17 cellular contexts compared by ENCODE assay signal in genomic region chr6:5093231-5094015, GRCh38. TPM values are rescaled to one million over a fixed set of nuclear protein-coding genes. Genes with fewer than 3 reads are reported as not detected.
A peak's percentile ranks its signal among the peaks of the same experiment; 100 is the strongest.
DNase-seq lines count a peak whose midpoint lies in the region; ATAC-seq and TF ChIP-seq lines count a peak whose summit lies in the region.
"Had no signal": no experiment of that assay in that cellular context is flagged by ENCODE, and none has a peak within 500 bp of the region (broad histone marks: within the 10 kb centered on the region; RNA-seq: fewer than 3 reads in every experiment).

No MANE protein-coding gene starts in this region.

- POLR2A ChIA-PET in IMR-90 (lab: Charles Lee; ENCODE audit: unreplicated experiment) = no interaction called here

- H2BK5ac ChIP-seq in IMR-90 (ENCODE audit: low read depth, low read length, poor library complexity, severe bottlenecking) = no peak overlapping the region

- H3K18ac ChIP-seq in IMR-90 (ENCODE audit: low read depth, low read length) = no peak overlapping the region

- no peak overlapping the region for H2BK20ac ChIP-seq in IMR-90 (ENCODE audit: low read depth, low read length)

- TF ChIP-seq CTCF in IMR-90 (conservative IDR thresholded peaks at IDR 0.05; ENCODE audit: low read depth, low read length) = no peak

- BruUV-seq in IMR-90 (replicated peaks; lab: Mats Ljungman, UMichigan) = no TSS peak

- no peak overlapping the region for H3K56ac ChIP-seq in IMR-90 (ENCODE audit: extremely low read depth, insufficient read depth, low read length)

- peaks cover 8 to 13% of the 10 kb centered on the region in 2 donors for H3K4me1 Mint-ChIP-seq in stimulated activated naive B cell treated with anti-CD40 and anti-IgM and Interleukin-4, amounts not matched to agents 10 μg/mL and 1 μg/mL and 100 μg/mL, for 72 hours
- H3K4me1 Mint-ChIP-seq in activated T-cell treated with anti-CD3 and anti-CD28 coated beads, Interleukin-2, amount 50 U/mL, for 4 hours (ENCODE audit: low read depth) = peaks cover 6% of the 10 kb centered on the region
- H3K4me1 Mint-ChIP-seq: CD8-positive, alpha-beta memory T cell had no signal

- H3K27ac ChIP-seq in IMR-90 (ENCODE audit: insufficient read depth, low read length) = no peak overlapping the region
- H3K27ac ChIP-seq: BLaER1, Peyer's patch had no signal

- H4K5ac ChIP-seq in IMR-90 (ENCODE audit: low read depth, low read length) = no peak overlapping the region

- no peak overlapping the region for H3K4me2 ChIP-seq in IMR-90 (ENCODE audit: low read depth, low read length)
- H3K4me2 ChIP-seq: BLaER1 had no signal

- no peaks in the 10 kb centered on the region for H3K9me1 ChIP-seq in IMR-90 (ENCODE audit: insufficient read depth, low read length)

- no peak overlapping the region for H4K91ac ChIP-seq in IMR-90 (ENCODE audit: insufficient read depth, low read depth, low read length)

- CTCF ChIA-PET in IMR-90 (lab: Yijun Ruan, JAX) = no interaction called here

- 93% methylated on average over 2 of the region's 7 CpGs; no CpG with 5 or more reads in 1 of the 2 experiments for WGBS in IMR-90 (ENCODE audit: extremely low coverage in 2 of 2, insufficient read length in 1 of 2), 2 experiments

- H3K4me1 ChIP-seq in IMR-90 (ENCODE audit: control insufficient read depth, insufficient read depth, low read length) = peaks cover 5% of the 10 kb centered on the region; the same call in 1 of the 2 replicates
- H3K4me1 ChIP-seq: Peyer's patch had no signal

- H3K27ac Mint-ChIP-seq in stimulated activated naive B cell treated with anti-CD40 and anti-IgM and Interleukin-4, amounts not matched to agents 10 μg/mL and 1 μg/mL and 100 μg/mL, for 72 hours = peak overlapping the region; percentile 31

- peaks cover 54% of the 10 kb centered on the region for H3K27me3 ChIP-seq in IMR-90 (ENCODE audit: control insufficient read depth, insufficient read depth, low read length)
- H3K27me3 ChIP-seq: BLaER1, Peyer's patch had no signal

- H4K20me1 ChIP-seq in IMR-90 (ENCODE audit: insufficient read depth, low read length) = peaks cover 15% of the 10 kb centered on the region; the same call in 1 of the 2 replicates
- H4K20me1 ChIP-seq: BLaER1 had no signal

- no peak for ATAC-seq in IMR-90 (ENCODE audit: low read depth)
- ATAC-seq in stimulated activated naive B cell treated with anti-CD40 and anti-IgM and Interleukin-4, amounts not matched to agents 10 μg/mL and 1 μg/mL and 100 μg/mL, for 72 hours (replicated peaks) = no peak
- no peak for ATAC-seq in activated T-cell treated with anti-CD3 and anti-CD28 coated beads, Interleukin-2, amount 50 U/mL, for 4 hours

- H3K4ac ChIP-seq in IMR-90 (ENCODE audit: low read depth, low read length) = no peak overlapping the region; the same call in 1 of the 2 replicates

- no peak overlapping the region for H3K23ac ChIP-seq in IMR-90 (ENCODE audit: low read depth, low read length)

- H2BK15ac ChIP-seq in IMR-90 (ENCODE audit: low read depth, low read length) = no peak overlapping the region

- dilution Hi-C loops in IMR-90 (cut with HindIII; ENCODE audit: low sequenced_read_pairs, unreplicated experiment) = no loop called here

- H2AFZ ChIP-seq in IMR-90 (replicated peaks; ENCODE audit: low read length, poor library complexity) = no peak overlapping the region

- no peak overlapping the region for H2BK120ac ChIP-seq in IMR-90 (ENCODE audit: low read depth, low read length)

- no peak overlapping the region for H3K4me3 Mint-ChIP-seq in stimulated activated naive B cell treated with anti-CD40 and anti-IgM and Interleukin-4, amounts not matched to agents 10 μg/mL and 1 μg/mL and 100 μg/mL, for 72 hours
- no peak overlapping the region for H3K4me3 Mint-ChIP-seq in activated T-cell treated with anti-CD3 and anti-CD28 coated beads, Interleukin-2, amount 50 U/mL, for 4 hours
- H3K4me3 Mint-ChIP-seq: CD8-positive, alpha-beta memory T cell; HFFc6 had no signal

- intact Hi-C loops in IMR-90 (cut with micrococcal nuclease) = no loop called here

- no peak for TF ChIP-seq RAD21 in IMR-90 (IDR thresholded peaks at IDR 0.05; ENCODE audit: low read length)

- DNase-seq in IMR-90 (no peak), fibroblast of peridontal ligament (ENCODE audit: extremely low read depth) (peak; percentile 53), islet precursor cell (peak; percentile 24), cortex of kidney (lab: John Stamatoyannopoulos, UW) (no peak), UCSD-AML1 (lab: John Stamatoyannopoulos, UW; ENCODE audit: unreplicated experiment) (no peak)
- DNase-seq in stimulated activated naive B cell treated with anti-CD40 and anti-IgM and Interleukin-4, amounts not matched to agents 10 μg/mL and 1 μg/mL and 100 μg/mL, for 72 hours = no peak
- DNase-seq in activated T-cell treated with anti-CD3 and anti-CD28 coated beads, Interleukin-2, amount 50 U/mL, for 4 hours = no peak
- DNase-seq: CD8-positive, alpha-beta memory T cell; KBM-7; NCI-H1048; NCI-H1694; NCI-H2107; NCI-H774; Peyer's patch; SIG-M5 had no signal

- H3K4me3 ChIP-seq in IMR-90 (ENCODE audit: insufficient read depth, low read depth, low read length) = no peak overlapping the region
- H3K4me3 ChIP-seq: BLaER1, Peyer's patch had no signal

- peak overlapping the region; percentile 76; the same call in 1 of the 2 replicates for H2AK5ac ChIP-seq in IMR-90 (ENCODE audit: low read depth, low read length)

- H3K36me3 Mint-ChIP-seq in stimulated activated naive B cell treated with anti-CD40 and anti-IgM and Interleukin-4, amounts not matched to agents 10 μg/mL and 1 μg/mL and 100 μg/mL, for 72 hours = no peaks in the 10 kb centered on the region
- H3K36me3 Mint-ChIP-seq in activated T-cell treated with anti-CD3 and anti-CD28 coated beads, Interleukin-2, amount 50 U/mL, for 4 hours (ENCODE audit: insufficient read depth) = no peaks in the 10 kb centered on the region
- H3K36me3 Mint-ChIP-seq: CD8-positive, alpha-beta memory T cell had no signal

- no peaks in the 10 kb centered on the region for H3K79me1 ChIP-seq in IMR-90 (ENCODE audit: low read depth in 1 of 2, low read length in 2 of 2)

- no peaks in the 10 kb centered on the region for H3K27me3 Mint-ChIP-seq in stimulated activated naive B cell treated with anti-CD40 and anti-IgM and Interleukin-4, amounts not matched to agents 10 μg/mL and 1 μg/mL and 100 μg/mL, for 72 hours
- peaks cover 35% of the 10 kb centered on the region for H3K27me3 Mint-ChIP-seq in activated T-cell treated with anti-CD3 and anti-CD28 coated beads, Interleukin-2, amount 50 U/mL, for 4 hours (ENCODE audit: low read depth)

- H3K14ac ChIP-seq in IMR-90 (replicated peaks; ENCODE audit: low read depth, low read length) = no peak overlapping the region

- no peak for TF ChIP-seq POLR2A in IMR-90 (IDR thresholded peaks at IDR 0.05; ENCODE audit: low read depth, low read length)

- H2AK9ac ChIP-seq in IMR-90 (replicated peaks; ENCODE audit: low read depth, low read length, poor library complexity) = no peak overlapping the region

- H4K8ac ChIP-seq in IMR-90 (ENCODE audit: low read depth in 2 of 2, low read length in 2 of 2) = no peak overlapping the region

- in situ Hi-C loops in IMR-90 (cut with MboI; ENCODE audit: low sequenced_read_pairs) = no loop called here

- no peaks in the 10 kb centered on the region for H3K9me3 Mint-ChIP-seq in stimulated activated naive B cell treated with anti-CD40 and anti-IgM and Interleukin-4, amounts not matched to agents 10 μg/mL and 1 μg/mL and 100 μg/mL, for 72 hours
- no peaks in the 10 kb centered on the region for H3K9me3 Mint-ChIP-seq in activated T-cell treated with anti-CD3 and anti-CD28 coated beads, Interleukin-2, amount 50 U/mL, for 4 hours
- H3K9me3 Mint-ChIP-seq: CD8-positive, alpha-beta memory T cell; HFFc6 had no signal

- no peak overlapping the region for H3K9ac ChIP-seq in IMR-90 (ENCODE audit: low read depth, low read length)
- H3K9ac ChIP-seq: BLaER1 had no signal

- no peaks in the 10 kb centered on the region for H3K36me3 ChIP-seq in IMR-90 (ENCODE audit: control insufficient read depth, insufficient read depth, low read length)
- H3K36me3 ChIP-seq: BLaER1, Peyer's patch had no signal

- H3K9me3 ChIP-seq in IMR-90 (ENCODE audit: control insufficient read depth, insufficient read depth, low read length) = no peaks in the 10 kb centered on the region
- H3K9me3 ChIP-seq: BLaER1, Peyer's patch had no signal

TF ChIP-seq in IMR-90, 13 proteins besides CTCF, POLR2A, EP300 and RAD21:
- TF ChIP-seq MXI1 (IDR thresholded peaks at IDR 0.05; ENCODE audit: borderline replicate concordance, low read depth, low read length) (no peak), CHD1 (IDR thresholded peaks at IDR 0.05; ENCODE audit: low read depth, low read length) (no peak)

RNA-seq across cellular contexts. Expression of gene PPP1R3G, which starts 8.3 kb away (rescaled TPM):
- total RNA-seq in IMR-90 (2012; rRNA removed) = under 0.01 and 0.18 TPM in 2 replicates
- polyA plus RNA-seq in IMR-90 (2012; rRNA removed) = 0.09 and 0.10 TPM in 2 replicates
- polyA plus RNA-seq in IMR-90 (2012; cell fraction: cytosol; rRNA removed) = 0.06 and 0.16 TPM in 2 replicates
- polyA plus RNA-seq in IMR-90 (2012; cell fraction: nucleus; rRNA removed; ENCODE audit: low replicate concordance) = 0.09 and 0.10 TPM in 2 replicates
- not detected for total RNA-seq in activated T-cell treated with anti-CD3 and anti-CD28 coated beads, Interleukin-2, amount 50 U/mL, for 4 hours
- total RNA-seq: CD8-positive, alpha-beta memory T cell had no signal
- polyA plus RNA-seq: CD8-positive, alpha-beta memory T cell had no signal

Comparison
In these comparisons a context has a peak if more than half of its experiments do, and no peak if none do; other contexts are left out.
1. DNase-seq: peak in fibroblast of peridontal ligament (single experiment) and islet precursor cell (single experiment); none in IMR-90 (single experiment), stimulated activated naive B cell treated with anti-CD40 and anti-IgM and Interleukin-4, amounts not matched to agents 10 μg/mL and 1 μg/mL and 100 μg/mL, for 72 hours (single experiment), cortex of kidney (single experiment), activated T-cell treated with anti-CD3 and anti-CD28 coated beads, Interleukin-2, amount 50 U/mL, for 4 hours (single experiment) and UCSD-AML1 (single experiment).